10 cellular contexts compared by ENCODE assay signal in the genomic region with DNA sequence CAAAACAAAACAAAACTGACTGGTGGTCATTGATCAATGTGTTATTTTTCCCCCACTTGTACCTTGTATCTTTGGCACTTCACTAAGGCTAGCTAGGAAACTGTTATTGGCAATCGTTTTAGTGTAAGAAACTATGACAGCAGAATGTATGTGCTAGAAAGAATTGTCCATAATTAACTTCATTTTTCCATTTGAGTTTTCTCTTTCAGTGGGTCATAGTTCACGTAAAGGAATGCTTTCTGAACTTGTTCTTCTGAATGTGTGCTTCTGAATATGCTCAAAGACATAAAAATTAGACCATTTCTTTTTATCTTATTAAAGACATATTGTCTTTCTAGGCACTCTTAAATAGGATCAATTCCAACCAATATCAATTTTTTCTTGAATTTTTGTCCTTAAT.
"Had no signal": no experiment of that assay in that cellular context is flagged by ENCODE, and none has a peak within 500 bp of the region (broad histone marks: within the 10 kb centered on the region; RNA-seq: fewer than 3 reads in every experiment).

No MANE protein-coding gene starts in this region.

- DNase-seq: GM23248, GOT3, H7, HFFc6, Karpas-422, KBM-7 had no signal

- H3K36me3 ChIP-seq: HAP-1 had no signal

- H3K4me3 ChIP-seq: GM23248, HAP-1 had no signal

- H2AFZ ChIP-seq: GM23248 had no signal

- H3K4me2 ChIP-seq: KMS-11 had no signal

- H3K4me1 ChIP-seq: HAP-1 had no signal

- FAIRE-seq: HTR-8/SVneo had no signal

- ATAC-seq: HCT116 had no signal

- H3K27ac ChIP-seq: GM23248, KMS-11 had no signal

- H3K9ac ChIP-seq: GM23248, KMS-11 had no signal

- H3K9me3 ChIP-seq: HAP-1 had no signal
